28 cellular contexts compared by ENCODE assay signal in the genomic region with DNA sequence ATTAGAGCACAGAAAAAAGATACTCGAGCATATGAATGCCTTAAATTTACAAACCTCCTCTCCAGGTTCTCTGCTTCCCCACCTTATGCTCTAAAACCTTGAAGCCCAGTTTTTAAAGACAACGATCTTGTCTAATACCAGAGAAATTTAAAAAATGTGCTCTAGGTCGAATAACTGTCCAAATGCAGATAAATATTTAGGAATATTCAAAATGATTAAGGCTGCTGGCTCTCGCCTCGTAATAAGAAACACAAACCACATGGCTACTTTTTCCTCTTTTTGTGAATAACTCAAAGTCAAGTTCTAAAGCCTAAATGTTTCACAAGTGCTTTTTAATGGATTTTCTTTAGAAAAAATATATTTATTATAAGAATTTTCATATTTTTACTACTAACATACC.
"Had no signal": no experiment of that assay in that cellular context is flagged by ENCODE, and none has a peak within 500 bp of the region (broad histone marks: within the 10 kb centered on the region; RNA-seq: fewer than 3 reads in every experiment).

No MANE protein-coding gene starts in this region.

- H3K4me1 ChIP-seq: ascending aorta, body of pancreas, breast epithelium, SJCRH30 had no signal

- H3K9me3 ChIP-seq: ascending aorta, body of pancreas, breast epithelium, SJCRH30 had no signal

- H3K27ac ChIP-seq: ascending aorta, body of pancreas, breast epithelium, SJCRH30, SK-N-MC had no signal

- H3K4me3 Mint-ChIP-seq: activated CD4-positive, alpha-beta T cell treated with anti-CD3 and anti-CD28 coated beads, Interleukin-2, amount 10 ng/mL, durations not matched to agents 24 days and 14 days; activated CD8-positive, alpha-beta T cell treated with anti-CD3 and anti-CD28 coated beads, Interleukin-2, amount 10 ng/mL, durations not matched to agents 7 days and 5 days; activated naive CD4-positive, alpha-beta T cell treated with anti-CD3 and anti-CD28 coated beads, Interleukin-2, amount 50 U/mL, for 24 hours; activated naive CD8-positive, alpha-beta T cell treated with anti-CD3 and anti-CD28 coated beads, Interleukin-2, amount 10 ng/mL, durations not matched to agents 7 days and 5 days; activated T-cell treated with anti-CD3 and anti-CD28 coated beads, Interleukin-2, amount 50 U/mL, for 24 hours had no signal

- H3K27ac Mint-ChIP-seq: activated CD4-positive, alpha-beta T cell treated with anti-CD3 and anti-CD28 coated beads, Interleukin-2, amount 10 ng/mL, durations not matched to agents 24 days and 14 days; activated CD8-positive, alpha-beta T cell treated with anti-CD3 and anti-CD28 coated beads, Interleukin-2, amount 10 ng/mL, durations not matched to agents 7 days and 5 days; activated naive CD4-positive, alpha-beta T cell treated with anti-CD3 and anti-CD28 coated beads, Interleukin-2, amount 50 U/mL, for 24 hours; activated naive CD8-positive, alpha-beta T cell treated with anti-CD3 and anti-CD28 coated beads, Interleukin-2, amount 10 ng/mL, durations not matched to agents 7 days and 5 days; activated T-cell treated with anti-CD3 and anti-CD28 coated beads, Interleukin-2, amount 50 U/mL, for 24 hours; activated T-helper 2 cell treated with anti-CD3 and anti-CD28 coated beads, Interferon-gamma antibody, Interleukin-2, Interleukin-4, amounts not matched to agents 10 μg/mL and 5 μg/mL and 100 μg/mL, durations not matched to agents 14 hours and 24 hours and 36 hours had no signal

- H3K9me3 Mint-ChIP-seq: activated CD4-positive, alpha-beta T cell treated with anti-CD3 and anti-CD28 coated beads, Interleukin-2, amount 10 ng/mL, durations not matched to agents 24 days and 14 days; activated naive CD4-positive, alpha-beta T cell treated with anti-CD3 and anti-CD28 coated beads, Interleukin-2, amount 50 U/mL, for 24 hours; activated naive CD8-positive, alpha-beta T cell treated with anti-CD3 and anti-CD28 coated beads, Interleukin-2, amount 10 ng/mL, durations not matched to agents 7 days and 5 days; activated T-cell treated with anti-CD3 and anti-CD28 coated beads, Interleukin-2, amount 50 U/mL, for 24 hours; activated T-helper 2 cell treated with anti-CD3 and anti-CD28 coated beads, Interferon-gamma antibody, Interleukin-2, Interleukin-4, amounts not matched to agents 10 μg/mL and 5 μg/mL and 100 μg/mL, durations not matched to agents 14 hours and 24 hours and 36 hours had no signal

- DNase-seq: activated CD4-positive, alpha-beta T cell treated with anti-CD3 and anti-CD28 coated beads, Interleukin-2, amount 10 ng/mL, durations not matched to agents 24 days and 14 days; activated CD4-positive, alpha-beta T cell treated with anti-CD3 and anti-CD28 coated beads, Interleukin-2, amount 50 U/mL, for 48 hours; activated CD8-positive, alpha-beta T cell treated with anti-CD3 and anti-CD28 coated beads, Interleukin-2, amount 10 ng/mL, durations not matched to agents 7 days and 5 days; activated gamma-delta T cell; activated naive CD4-positive, alpha-beta T cell treated with Interleukin-2 at 50 U/mL for 16 hours; activated naive CD8-positive, alpha-beta T cell treated with anti-CD3 and anti-CD28 coated beads, Interleukin-2, amount 10 ng/mL, durations not matched to agents 7 days and 5 days; activated T-cell treated with anti-CD3 and anti-CD28 coated beads, Interleukin-2, amount 50 U/mL, for 24 hours; amygdala; body of pancreas; NCI-H1092 treated with DMSO at 0.1 percent for 48 hours; NCI-H1417; NCI-H146; NCI-H187; NCI-H2029 treated with DMSO at 0.1 percent for 48 hours; NCI-H2107; NCI-H2171; NCI-H226; NCI-H446 treated with DMSO at 0.1 percent for 48 hours; NCI-H69; SHP77; SJCRH30; T1000 had no signal

- H3K4me3 ChIP-seq: ascending aorta, body of pancreas, breast epithelium, SJCRH30, SK-N-MC had no signal

- H3K27me3 ChIP-seq: ascending aorta, body of pancreas, breast epithelium, SJCRH30 had no signal

- H3K4me1 Mint-ChIP-seq: activated CD4-positive, alpha-beta T cell treated with anti-CD3 and anti-CD28 coated beads, Interleukin-2, amount 10 ng/mL, durations not matched to agents 24 days and 14 days; activated naive CD4-positive, alpha-beta T cell treated with anti-CD3 and anti-CD28 coated beads, Interleukin-2, amount 50 U/mL, for 24 hours; activated naive CD8-positive, alpha-beta T cell treated with anti-CD3 and anti-CD28 coated beads, Interleukin-2, amount 10 ng/mL, durations not matched to agents 7 days and 5 days had no signal

- H3K36me3 ChIP-seq: ascending aorta, breast epithelium, SJCRH30 had no signal

- ATAC-seq: activated CD8-positive, alpha-beta T cell treated with anti-CD3 and anti-CD28 coated beads, Interleukin-2, amount 10 ng/mL, durations not matched to agents 7 days and 5 days; body of pancreas; Panc1 had no signal

- H3K27me3 Mint-ChIP-seq: activated CD4-positive, alpha-beta T cell treated with anti-CD3 and anti-CD28 coated beads, Interleukin-2, amount 10 ng/mL, durations not matched to agents 24 days and 14 days had no signal

- H3K36me3 Mint-ChIP-seq: activated naive CD4-positive, alpha-beta T cell treated with anti-CD3 and anti-CD28 coated beads, Interleukin-2, amount 50 U/mL, for 24 hours; activated naive CD8-positive, alpha-beta T cell treated with anti-CD3 and anti-CD28 coated beads, Interleukin-2, amount 10 ng/mL, durations not matched to agents 7 days and 5 days had no signal
